ENCODE assay signal across 8 cellular contexts in the genomic region with DNA sequence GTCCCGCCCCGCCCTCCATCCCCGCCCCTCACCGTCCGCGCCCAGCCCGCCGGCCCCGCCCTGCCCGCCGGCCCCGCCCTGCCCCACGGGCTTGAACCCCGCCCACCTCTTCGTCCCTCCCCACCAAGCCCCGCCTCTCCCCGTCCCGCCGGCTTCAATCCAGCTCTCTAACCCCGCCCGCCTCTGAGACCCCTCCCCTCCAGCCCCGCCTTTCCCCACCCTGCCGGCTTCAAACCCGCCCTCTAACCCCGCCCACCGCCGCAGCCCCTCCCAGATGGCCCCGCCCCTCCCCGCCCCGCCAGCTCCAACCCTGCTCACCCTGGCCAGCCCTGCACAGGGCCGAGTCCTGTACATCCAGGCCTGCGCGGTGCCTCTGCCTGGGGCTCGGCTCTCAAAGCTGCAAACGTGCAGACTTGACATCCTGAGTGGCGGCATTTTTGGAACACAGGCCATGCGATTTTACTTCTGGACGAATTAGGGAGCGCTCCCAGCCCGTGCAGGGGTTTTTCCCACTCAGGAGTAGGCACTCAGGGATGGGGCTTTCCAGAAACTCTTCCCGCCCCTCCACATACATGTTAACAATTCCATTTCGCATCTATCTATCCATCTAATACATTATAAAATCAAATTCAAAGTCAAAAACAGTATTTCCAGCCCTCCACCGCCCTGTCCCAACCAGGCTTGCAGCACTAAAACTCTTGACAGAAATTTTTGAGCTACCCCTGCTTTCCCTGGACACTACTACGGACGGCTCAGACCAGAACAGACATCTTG. TPM values are rescaled to one million over a fixed set of nuclear protein-coding genes. Genes with fewer than 3 reads are reported as not detected.
DNase-seq lines count a peak whose midpoint lies in the region; ATAC-seq, FAIRE-seq and TF ChIP-seq lines count a peak whose summit lies in the region.

No MANE protein-coding gene starts in this region.

- no peak for TF ChIP-seq CTCF in omental fat pad (IDR thresholded peaks at IDR 0.05)

- H3K27ac ChIP-seq in substantia nigra (ENCODE audit: low read depth, low read length, poor library complexity, severe bottlenecking) = peak overlapping the region; percentile 76

- FAIRE-seq in frontal cortex (lab: Jason Lieb, UNC) = no peak

- no peaks in the 10 kb centered on the region for H3K36me3 ChIP-seq in H7 (replicated peaks; ENCODE audit: control insufficient read depth, insufficient read depth, low read length)

- H3K4me1 Mint-ChIP-seq in activated naive CD4-positive, alpha-beta T cell treated with anti-CD3 and anti-CD28 coated beads for 36 hours (ENCODE audit: low read depth) = peaks cover 49% of the 10 kb centered on the region

- CTCF ChIA-PET in activated naive CD4-positive, alpha-beta T cell treated with anti-CD3 and anti-CD28 coated beads for 36 hours (lab: Charles Lee) = interaction anchor here (1.0 to 1.9 kb wide), 3 partner anchors 28 to 63 kb away, joined by 3 to 7 read pairs (median 4); no protein-coding TSS in a partner anchor

- DNase-seq in EH (ENCODE audit: low read depth) (peak; percentile 95), H7 (peak; percentile 99), M059J (ENCODE audit: low read depth) (peak; percentile 66), SK-N-DZ (ENCODE audit: low spot score) (peak; percentile 72), frontal cortex (ENCODE audit: low spot score in 2 of 2) (peak; percentile 95 to 96), omental fat pad (ENCODE audit: low spot score) (peak; percentile 81), substantia nigra (lab: John Stamatoyannopoulos, UW) (peak; percentile 76 to 99 (median 97))
- DNase-seq in activated naive CD4-positive, alpha-beta T cell treated with anti-CD3 and anti-CD28 coated beads for 36 hours = peak; percentile 99

- H3K4me3 Mint-ChIP-seq in activated naive CD4-positive, alpha-beta T cell treated with anti-CD3 and anti-CD28 coated beads for 36 hours = peak overlapping the region; percentile 74

- H3K27me3 ChIP-seq in H7 (ENCODE audit: control insufficient read depth, insufficient read depth, low read length) = peaks cover 2% of the 10 kb centered on the region; the same call in 1 of the 2 replicates

- intact Hi-C loops in activated naive CD4-positive, alpha-beta T cell treated with anti-CD3 and anti-CD28 coated beads for 36 hours (cut with micrococcal nuclease) = loop anchor here (1.0 to 5.0 kb wide), 10 partner anchors 19 to 1268 kb away; partner anchors contain the start of genes ACBD7, CDNF, HSPA14 and MEIG1

- peak; percentile 92 for ATAC-seq in omental fat pad (ENCODE audit: low FRiP score)

- no peaks in the 10 kb centered on the region for H3K9me3 Mint-ChIP-seq in activated naive CD4-positive, alpha-beta T cell treated with anti-CD3 and anti-CD28 coated beads for 36 hours

- peak overlapping the region; percentile 76 for H3K27ac Mint-ChIP-seq in activated naive CD4-positive, alpha-beta T cell treated with anti-CD3 and anti-CD28 coated beads for 36 hours

- peaks cover 1% of the 10 kb centered on the region for H3K36me3 Mint-ChIP-seq in activated naive CD4-positive, alpha-beta T cell treated with anti-CD3 and anti-CD28 coated beads for 36 hours (ENCODE audit: low read depth)

- no peaks in the 10 kb centered on the region for H3K27me3 Mint-ChIP-seq in activated naive CD4-positive, alpha-beta T cell treated with anti-CD3 and anti-CD28 coated beads for 36 hours (ENCODE audit: low read depth)

- H3K4me3 ChIP-seq in H7 (ENCODE audit: insufficient read depth, low read depth, low read length) = 0 out of 2 replicates have a peak overlapping the region, but pooled peaks have one; percentile 5

RNA-seq across cellular contexts. Expression of gene NMT2, which starts 0.5 kb away (rescaled TPM):
- 10.6 and 12.3 TPM in 2 replicates for total RNA-seq in H7 (2014; rRNA removed; shearing (Covaris generic))
- total RNA-seq in M059J (2014; rRNA removed; shearing (Covaris generic)) = 28.3 and 51.2 TPM in 2 replicates
- polyA plus RNA-seq in SK-N-DZ (2014; cell fraction: cytosol; rRNA removed) = 10.8 and 13.0 TPM in 2 replicates
- polyA plus RNA-seq in SK-N-DZ (2014; cell fraction: nucleus; rRNA removed) = 11.3 and 15.0 TPM in 2 replicates
- 10 to 100 TPM; 20.4 to 22.3 TPM for total RNA-seq in activated naive CD4-positive, alpha-beta T cell treated with anti-CD3 and anti-CD28 coated beads for 36 hours
- 62.0 TPM for total RNA-seq in frontal cortex
- 10 to 100 TPM; 25.1 to 96.4 (median 72.8) TPM for total RNA-seq in omental fat pad

Comparison
In these comparisons a context has a peak if more than half of its experiments do, and no peak if none do; other contexts are left out.
1. Peak in every context shown above with its lines: DNase-seq, ATAC-seq, H3K4me3 ChIP-seq and H3K27ac ChIP-seq.